9 cellular contexts compared by ENCODE assay signal in the genomic region with DNA sequence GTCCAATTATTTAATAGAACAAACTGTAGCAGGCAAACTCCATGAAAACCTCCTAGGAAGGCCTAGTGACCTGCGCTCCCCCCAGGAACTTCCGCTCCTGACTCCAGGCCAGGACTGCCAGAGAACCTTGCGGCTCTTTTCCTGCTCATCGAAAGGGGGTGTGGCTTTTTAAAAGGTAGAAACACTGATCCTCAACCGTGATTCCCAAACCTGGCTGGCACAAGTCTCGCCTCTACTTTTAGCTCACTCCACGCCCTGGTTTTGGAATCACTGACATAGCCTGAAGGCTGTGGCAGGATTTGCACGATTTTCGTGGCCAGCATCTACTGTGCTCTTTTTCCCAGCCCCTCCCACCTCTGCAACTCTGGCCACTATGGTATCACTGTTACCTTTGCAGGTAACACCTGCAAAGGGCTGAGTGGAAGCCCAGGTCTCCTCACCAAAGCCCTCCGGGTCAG. TPM values are rescaled to one million over a fixed set of nuclear protein-coding genes. Genes with fewer than 3 reads are reported as not detected.
DNase-seq lines count a peak whose midpoint lies in the region; ATAC-seq and TF ChIP-seq lines count a peak whose summit lies in the region.
"Had no signal": no experiment of that assay in that cellular context is flagged by ENCODE, and none has a peak within 500 bp of the region (broad histone marks: within the 10 kb centered on the region; RNA-seq: fewer than 3 reads in every experiment).

No MANE protein-coding gene starts in this region.

- DNase-seq in SIG-M5 treated with dmso at 0.1 percent for 504 hours (lab: John Stamatoyannopoulos, UW; ENCODE audit: unreplicated experiment) (peak; percentile 23), SIG-M5 (lab: John Stamatoyannopoulos, UW) (no peak), ecto neural progenitor cell (ENCODE audit: low spot score) (peak; percentile 73), mesothelial cell of epicardium (ENCODE audit: low spot score in 2 of 2, unreplicated experiment in 2 of 2) (peak in 1 of 2 experiments; percentile 45), ureter (ENCODE audit: low spot score) (peak; percentile 77), UCSD-AML1 (lab: John Stamatoyannopoulos, UW; ENCODE audit: unreplicated experiment) (no peak), DMS114 treated with DMSO at 0.1 percent for 48 hours (lab: John Stamatoyannopoulos, UW; ENCODE audit: unreplicated experiment) (no peak)

- peaks cover 82% of the 10 kb centered on the region for H3K4me1 Mint-ChIP-seq in mesothelial cell of epicardium

- no peaks in the 10 kb centered on the region for H3K36me3 Mint-ChIP-seq in mesothelial cell of epicardium

- TF ChIP-seq CTCF in mesothelial cell of epicardium (IDR thresholded peaks at IDR 0.05; ENCODE audit: unreplicated experiment) = no peak

- peak overlapping the region; percentile 57 for H3K4me3 Mint-ChIP-seq in mesothelial cell of epicardium
- H3K4me3 Mint-ChIP-seq: T-helper 1 cell treated with Interleukin-12 subunit alpha and Interleukin-12 subunit beta and Interleukin-4 antibody, amounts not matched to agents 30 μg/mL and 1 μg/mL, for 36 hours had no signal

- peak overlapping the region; percentile 100 for H3K27ac Mint-ChIP-seq in mesothelial cell of epicardium
- H3K27ac Mint-ChIP-seq: T-helper 1 cell treated with Interleukin-12 subunit alpha and Interleukin-12 subunit beta and Interleukin-4 antibody, amounts not matched to agents 30 μg/mL and 1 μg/mL, for 36 hours had no signal

- H3K27me3 Mint-ChIP-seq in mesothelial cell of epicardium (ENCODE audit: low read depth) = no peaks in the 10 kb centered on the region

- no peaks in the 10 kb centered on the region for H3K9me3 Mint-ChIP-seq in mesothelial cell of epicardium
- H3K9me3 Mint-ChIP-seq: T-helper 1 cell treated with Interleukin-12 subunit alpha and Interleukin-12 subunit beta and Interleukin-4 antibody, amounts not matched to agents 30 μg/mL and 1 μg/mL, for 36 hours had no signal

- ATAC-seq in HG03159 (IDR thresholded peaks at IDR 0.05; ENCODE audit: unreplicated experiment) = no peak

RNA-seq across cellular contexts. Expression of a gene that starts 43.3 kb away (rescaled TPM):
- total RNA-seq in mesothelial cell of epicardium = 53.3 to 58.5 TPM (median 56.0 TPM) in 3 replicates
- 339 TPM for total RNA-seq in ureter

RNA-seq across cellular contexts. Expression of a gene that starts 57.6 kb away (rescaled TPM):
- total RNA-seq in mesothelial cell of epicardium = 6.0 to 6.3 TPM (median 6.0 TPM) in 3 replicates
- total RNA-seq in ureter = 0.89 TPM

Comparison
In these comparisons a context has a peak if more than half of its experiments do, and no peak if none do; other contexts are left out.
1. DNase-seq: peak in SIG-M5 treated with dmso at 0.1 percent for 504 hours (single experiment), ecto neural progenitor cell (single experiment) and ureter (single experiment); none in SIG-M5 (single experiment), UCSD-AML1 (single experiment) and DMS114 treated with DMSO at 0.1 percent for 48 hours (single experiment).